In genomic region chr6:122283884-122284283, GRCh38 we compare ENCODE assay signal across 2 cellular contexts.
TF ChIP-seq lines count a peak whose summit lies in the region.

No MANE protein-coding gene starts in this region.

TF ChIP-seq in GM23338, 12 proteins besides CTCF, POLR2A, EP300 and RAD21:
- TF ChIP-seq ZNF462 (CRISPR knock-in tag; IDR thresholded peaks at IDR 0.05) = no peak
- no peak for TF ChIP-seq EZH2 (IDR thresholded peaks at IDR 0.05; ENCODE audit: low read depth, unreplicated experiment)
- no peak for TF ChIP-seq POLR2AphosphoS5 (IDR thresholded peaks at IDR 0.05; ENCODE audit: low read depth)
- no peak for TF ChIP-seq REST (IDR thresholded peaks at IDR 0.05; ENCODE audit: unreplicated experiment)
- no peak for TF ChIP-seq JUNB (IDR thresholded peaks at IDR 0.05; ENCODE audit: unreplicated experiment)
- TF ChIP-seq CREB1 (CRISPR knock-in tag; IDR thresholded peaks at IDR 0.05; ENCODE audit: low read depth) = no peak
- no peak for TF ChIP-seq ETS1 (IDR thresholded peaks at IDR 0.05)
- TF ChIP-seq EZH2phosphoT487 (IDR thresholded peaks at IDR 0.05; ENCODE audit: unreplicated experiment) = no peak
- TF ChIP-seq NANOG (IDR thresholded peaks at IDR 0.05; ENCODE audit: borderline replicate concordance) = no peak
- TF ChIP-seq ZNF331 (CRISPR knock-in tag; IDR thresholded peaks at IDR 0.05; ENCODE audit: low read depth) = no peak
- no peak for TF ChIP-seq STAT1 (IDR thresholded peaks at IDR 0.05; ENCODE audit: unreplicated experiment)
- no peak for TF ChIP-seq ZNF114 (CRISPR knock-in tag; IDR thresholded peaks at IDR 0.05)

TF ChIP-seq in HEK293, 187 proteins besides CTCF, POLR2A, EP300 and RAD21 (continued from another document):
- TF ChIP-seq PRDM10 (tag by site-specific recombination; IDR thresholded peaks at IDR 0.05) = no peak
- TF ChIP-seq ZNF174 (tag by site-specific recombination; IDR thresholded peaks at IDR 0.05) = no peak
- TF ChIP-seq ZNF362 (tag by site-specific recombination; IDR thresholded peaks at IDR 0.05) = no peak
- TF ChIP-seq ZNF350 (tag by site-specific recombination; IDR thresholded peaks at IDR 0.05) = no peak
- TF ChIP-seq ATF2 (tag by site-specific recombination; IDR thresholded peaks at IDR 0.05; ENCODE audit: low read depth) = peak; percentile 62; the same call in 1 of the 2 replicates
